ENCODE assay signal across 27 cellular contexts in the genomic region with DNA sequence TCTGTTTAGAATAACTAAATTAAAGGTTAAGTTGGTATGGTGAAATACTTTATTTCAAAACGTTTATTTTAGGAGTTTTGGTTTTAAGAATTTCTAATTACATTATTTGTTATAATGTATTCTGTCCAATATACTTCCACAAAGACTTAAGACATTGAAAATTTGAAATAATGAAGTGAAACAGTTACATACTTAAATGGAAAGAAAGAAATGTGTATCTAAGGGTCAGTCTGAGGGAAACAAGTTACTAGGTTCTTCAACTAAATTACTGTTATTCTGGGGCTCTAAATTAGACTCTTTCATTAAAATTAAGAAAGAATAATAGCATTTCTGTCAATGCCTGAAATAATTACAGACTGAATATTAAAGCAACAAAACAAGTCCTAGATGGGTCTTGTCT. TPM values are rescaled to one million over a fixed set of nuclear protein-coding genes. Genes with fewer than 3 reads are reported as not detected.
DNase-seq lines count a peak whose midpoint lies in the region; ATAC-seq, FAIRE-seq and TF ChIP-seq lines count a peak whose summit lies in the region.
"Had no signal": no experiment of that assay in that cellular context is flagged by ENCODE, and none has a peak within 500 bp of the region (broad histone marks: within the 10 kb centered on the region; RNA-seq: fewer than 3 reads in every experiment).

No MANE protein-coding gene starts in this region.

- ATAC-seq in PC-3 (no peak), left ventricle myocardium superior (no peak)
- ATAC-seq: SK-N-SH treated with all-trans-retinoic acid at 6 μM for 48 hours had no signal

- H3K4me1 Mint-ChIP-seq in activated T-helper 1 cell treated with anti-CD3 and anti-CD28 coated beads, Interleukin-12 subunit alpha, Interleukin-12 subunit beta, Interleukin-2, Interleukin-4 antibody, amounts not matched to agents 30 ng/mL and 10 ng/mL and 1 ng/mL, durations not matched to agents 14 hours and 24 hours and 36 hours (ENCODE audit: low read depth): peaks cover 5% of the 10 kb centered on the region

- H3K9ac ChIP-seq in PC-3 (ENCODE audit: low read length) (peak overlapping the region; percentile 33; the same call in 1 of the 2 replicates), muscle layer of colon (ENCODE audit: low read length) (no peak overlapping the region)
- H3K9ac ChIP-seq: BLaER1 treated with 17β-estradiol and CSF1 and Interleukin-3, amounts not matched to agents 10 nM and 100 nM; KMS-11 had no signal

- no peaks in the 10 kb centered on the region for H3K9me3 Mint-ChIP-seq in activated T-helper 1 cell treated with anti-CD3 and anti-CD28 coated beads, Interleukin-12 subunit alpha, Interleukin-12 subunit beta, Interleukin-2, Interleukin-4 antibody, amounts not matched to agents 30 ng/mL and 10 ng/mL and 1 ng/mL, durations not matched to agents 14 hours and 24 hours and 36 hours
- H3K9me3 Mint-ChIP-seq: CD4-positive, alpha-beta T cell; HFFc6; IgD-negative memory B cell had no signal

- H3K9me3 ChIP-seq in PC-3 (ENCODE audit: low read length) (no peaks in the 10 kb centered on the region), muscle layer of colon (ENCODE audit: low read length) (no peaks in the 10 kb centered on the region)
- H3K9me3 ChIP-seq: A549; BLaER1 treated with 17β-estradiol and CSF1 and Interleukin-3, amounts not matched to agents 10 nM and 100 nM; Caco-2; HAP-1 had no signal

- CTCF ChIA-PET in PC-3 (lab: Charles Lee): no interaction called here

- H3K4me3 ChIP-seq in PC-3 (ENCODE audit: low read length) (no peak overlapping the region), muscle layer of colon (ENCODE audit: low read depth in 1 of 2, low read length in 2 of 2) (no peak overlapping the region)
- H3K4me3 ChIP-seq: A549; BLaER1 treated with 17β-estradiol and CSF1 and Interleukin-3, amounts not matched to agents 10 nM and 100 nM; HAP-1 had no signal

- H3K4me3 Mint-ChIP-seq in activated T-helper 1 cell treated with anti-CD3 and anti-CD28 coated beads, Interleukin-12 subunit alpha, Interleukin-12 subunit beta, Interleukin-2, Interleukin-4 antibody, amounts not matched to agents 30 ng/mL and 10 ng/mL and 1 ng/mL, durations not matched to agents 14 hours and 24 hours and 36 hours: no peak overlapping the region
- H3K4me3 Mint-ChIP-seq: CD4-positive, alpha-beta T cell; HFFc6; IgD-negative memory B cell had no signal

- H3K27ac ChIP-seq in PC-3 (ENCODE audit: low read length): peak overlapping the region; percentile 74
- H3K27ac ChIP-seq in muscle layer of colon (ENCODE audit: low read depth, low read length): peak overlapping the region; percentile 6
- H3K27ac ChIP-seq: A549; BLaER1 treated with 17β-estradiol and CSF1 and Interleukin-3, amounts not matched to agents 10 nM and 100 nM; KMS-11 had no signal

- intact Hi-C loops in PC-3 (cut with micrococcal nuclease) (no loop called here), left ventricle myocardium superior (cut with micrococcal nuclease) (no loop called here)
- intact Hi-C loops in activated T-helper 1 cell treated with anti-CD3 and anti-CD28 coated beads, Interleukin-12 subunit alpha, Interleukin-12 subunit beta, Interleukin-2, Interleukin-4 antibody, amounts not matched to agents 30 ng/mL and 10 ng/mL and 1 ng/mL, durations not matched to agents 14 hours and 24 hours and 36 hours (cut with micrococcal nuclease): no loop called here

- peaks cover 7% of the 10 kb centered on the region for H3K36me3 Mint-ChIP-seq in activated T-helper 1 cell treated with anti-CD3 and anti-CD28 coated beads, Interleukin-12 subunit alpha, Interleukin-12 subunit beta, Interleukin-2, Interleukin-4 antibody, amounts not matched to agents 30 ng/mL and 10 ng/mL and 1 ng/mL, durations not matched to agents 14 hours and 24 hours and 36 hours (ENCODE audit: low read depth)
- H3K36me3 Mint-ChIP-seq: IgD-negative memory B cell had no signal

- H2AFZ ChIP-seq in PC-3 (ENCODE audit: low read length): no peak overlapping the region

- no peak for TF ChIP-seq CTCF in PC-3 (conservative IDR thresholded peaks at IDR 0.05; ENCODE audit: low read depth, low read length)

- peak; percentile 91 for FAIRE-seq in endometrium (lab: Jason Lieb, UNC)
- FAIRE-seq: A549 had no signal

- peaks cover 15% of the 10 kb centered on the region for H3K4me1 ChIP-seq in PC-3 (ENCODE audit: insufficient read depth, low read length)
- H3K4me1 ChIP-seq in muscle layer of colon (ENCODE audit: insufficient read depth, low read length): peaks cover 25% of the 10 kb centered on the region
- H3K4me1 ChIP-seq: BLaER1 treated with 17β-estradiol and CSF1 and Interleukin-3, amounts not matched to agents 10 nM and 100 nM; Caco-2 had no signal

- H3K9me2 ChIP-seq in PC-3 (replicated peaks; ENCODE audit: low read length): no peaks in the 10 kb centered on the region

- H3K4me2 ChIP-seq in PC-3 (ENCODE audit: low read length): no peak overlapping the region
- H3K4me2 ChIP-seq: BLaER1 treated with 17β-estradiol and CSF1 and Interleukin-3, amounts not matched to agents 10 nM and 100 nM; KMS-11 had no signal

- H3K79me2 ChIP-seq in PC-3 (ENCODE audit: low read length): peaks cover 14% of the 10 kb centered on the region; the same call in 1 of the 2 replicates

- no peaks in the 10 kb centered on the region for H3K27me3 Mint-ChIP-seq in activated T-helper 1 cell treated with anti-CD3 and anti-CD28 coated beads, Interleukin-12 subunit alpha, Interleukin-12 subunit beta, Interleukin-2, Interleukin-4 antibody, amounts not matched to agents 30 ng/mL and 10 ng/mL and 1 ng/mL, durations not matched to agents 14 hours and 24 hours and 36 hours (ENCODE audit: insufficient read depth)
- H3K27me3 Mint-ChIP-seq: CD4-positive, alpha-beta T cell; IgD-negative memory B cell had no signal

- POLR2A ChIA-PET in PC-3 (lab: Charles Lee; ENCODE audit: unreplicated experiment): no interaction called here

- DNase-seq in PC-3 (no peak), left ventricle myocardium superior (no peak), NCI-H510A (lab: John Stamatoyannopoulos, UW) (no peak), NCI-H2196 (lab: John Stamatoyannopoulos, UW; ENCODE audit: unreplicated experiment) (no peak)
- no peak for DNase-seq in activated T-helper 1 cell treated with anti-CD3 and anti-CD28 coated beads, Interleukin-12 subunit alpha, Interleukin-12 subunit beta, Interleukin-2, Interleukin-4 antibody, amounts not matched to agents 30 ng/mL and 10 ng/mL and 1 ng/mL, durations not matched to agents 14 hours and 24 hours and 36 hours (ENCODE audit: low spot score)
- DNase-seq: AML-193; Caco-2; CD4-positive, alpha-beta T cell; GOT3; HFFc6; MM.1S; NCI-H1048; NCI-H1417; NCI-H1694; NCI-H2029 treated with DMSO at 0.1 percent for 48 hours; NCI-H2227 treated with DMSO at 0.1 percent for 48 hours; NCI-H69; OCI-M1 had no signal

- peaks cover 4% of the 10 kb centered on the region for H3F3A ChIP-seq in PC-3 (ENCODE audit: low read length, unreplicated experiment)

- 0 out of 2 replicates have a peak, but pooled peaks cover 2% of the 10 kb centered on the region for H4K20me1 ChIP-seq in PC-3 (ENCODE audit: low read length)

- H3K27me3 ChIP-seq in PC-3 (ENCODE audit: low read length) (no peaks in the 10 kb centered on the region), muscle layer of colon (ENCODE audit: control insufficient read depth in 1 of 2, insufficient read depth in 2 of 2, low read length in 2 of 2) (no peaks in the 10 kb centered on the region)
- H3K27me3 ChIP-seq: BLaER1 treated with 17β-estradiol and CSF1 and Interleukin-3, amounts not matched to agents 10 nM and 100 nM had no signal

- no peak overlapping the region for H3K27ac Mint-ChIP-seq in activated T-helper 1 cell treated with anti-CD3 and anti-CD28 coated beads, Interleukin-12 subunit alpha, Interleukin-12 subunit beta, Interleukin-2, Interleukin-4 antibody, amounts not matched to agents 30 ng/mL and 10 ng/mL and 1 ng/mL, durations not matched to agents 14 hours and 24 hours and 36 hours
- H3K27ac Mint-ChIP-seq: CD4-positive, alpha-beta T cell; HFFc6; IgD-negative memory B cell had no signal

- H3K36me3 ChIP-seq in PC-3 (ENCODE audit: low read depth, low read length) (peaks cover 36% of the 10 kb centered on the region; the same call in 1 of the 2 replicates), muscle layer of colon (ENCODE audit: insufficient read depth, low read length) (no peaks in the 10 kb centered on the region)
- H3K36me3 ChIP-seq: HAP-1 had no signal

- BruUV-seq in PC-3 (replicated peaks; lab: Mats Ljungman, UMichigan): no TSS peak

RNA-seq across cellular contexts. Expression of gene HTR2B, which starts 7.7 kb away (rescaled TPM):
- total RNA-seq in PC-3 (2014; rRNA removed): not detected in 2 replicates
- total RNA-seq in left ventricle myocardium superior: 0.50 TPM
- not detected in 2 replicates for total RNA-seq in activated T-helper 1 cell treated with anti-CD3 and anti-CD28 coated beads, Interleukin-12 subunit alpha, Interleukin-12 subunit beta, Interleukin-2, Interleukin-4 antibody, amounts not matched to agents 30 ng/mL and 10 ng/mL and 1 ng/mL, durations not matched to agents 14 hours and 24 hours and 36 hours
- total RNA-seq: Caco-2, NCI-H460 had no signal
